In genomic region chr17:65592131-65592965, GRCh38 we compare ENCODE assay signal across 23 cellular contexts. TPM values are rescaled to one million over a fixed set of nuclear protein-coding genes. Genes with fewer than 3 reads are reported as not detected.
A peak's percentile ranks its signal among the peaks of the same experiment; 100 is the strongest.
DNase-seq lines count a peak whose midpoint lies in the region; ATAC-seq and TF ChIP-seq lines count a peak whose summit lies in the region.
"Had no signal": no experiment of that assay in that cellular context is flagged by ENCODE, and none has a peak within 500 bp of the region (broad histone marks: within the 10 kb centered on the region; RNA-seq: fewer than 3 reads in every experiment).

No MANE protein-coding gene starts in this region.

- H3K4me3 ChIP-seq in GM23338: no peak overlapping the region
- H3K4me3 ChIP-seq: HAP-1, Peyer's patch had no signal

- H3F3A ChIP-seq in GM23338 (replicated peaks; ENCODE audit: low read depth): no peaks in the 10 kb centered on the region

- no peak overlapping the region for H2AFZ ChIP-seq in GM23338

- H3K36me3 ChIP-seq in GM23338 (ENCODE audit: insufficient read depth): no peaks in the 10 kb centered on the region; the same call in 1 of the 2 replicates
- H3K36me3 ChIP-seq: HAP-1, Peyer's patch had no signal

- peaks cover 4% of the 10 kb centered on the region; the same call in 1 of the 2 replicates for H3K9me2 ChIP-seq in GM23338 (ENCODE audit: insufficient read depth)

- intact Hi-C loops in activated CD8-positive, alpha-beta T cell treated with anti-CD3 and anti-CD28 coated beads for 36 hours (cut with micrococcal nuclease): no loop called here

- DNase-seq in activated CD8-positive, alpha-beta T cell treated with anti-CD3 and anti-CD28 coated beads for 36 hours: no peak
- no peak for DNase-seq in activated CD8-positive, alpha-beta T cell treated with anti-CD3 and anti-CD28 coated beads, Interleukin-2, amount 10 ng/mL, durations not matched to agents 7 days and 5 days
- DNase-seq in GM23338 (ENCODE audit: low spot score) (no peak), nephron progenitor cell (no peak), SW 1271 (lab: John Stamatoyannopoulos, UW) (no peak), caudate nucleus (lab: John Stamatoyannopoulos, UW) (no peak)
- no peak for DNase-seq in activated naive CD8-positive, alpha-beta T cell treated with anti-CD3 and anti-CD28 coated beads, Interleukin-2, amount 50 U/mL, for 24 hours
- DNase-seq: ACHN, C1 segment of cervical spinal cord, EL, Karpas-422, MV-4-11, NCI-H1694, NCI-H2081 treated with DMSO at 0.1 percent for 48 hours, NCI-H446, NCI-H526, Peyer's patch had no signal

- H3K4me1 ChIP-seq in GM23338 (ENCODE audit: insufficient read depth): peaks cover 31% of the 10 kb centered on the region
- H3K4me1 ChIP-seq: HAP-1 had no signal

- H3K4me1 Mint-ChIP-seq in activated CD8-positive, alpha-beta T cell treated with anti-CD3 and anti-CD28 coated beads for 36 hours (ENCODE audit: low read depth): peaks cover 28% of the 10 kb centered on the region
- H3K4me1 Mint-ChIP-seq in activated CD8-positive, alpha-beta T cell treated with anti-CD3 and anti-CD28 coated beads, Interleukin-2, amount 10 ng/mL, durations not matched to agents 7 days and 5 days (ENCODE audit: low read depth): peaks cover 30% of the 10 kb centered on the region
- H3K4me1 Mint-ChIP-seq in GM23338: peaks cover 38% of the 10 kb centered on the region
- H3K4me1 Mint-ChIP-seq in activated naive CD8-positive, alpha-beta T cell treated with anti-CD3 and anti-CD28 coated beads, Interleukin-2, amount 50 U/mL, for 24 hours: peaks cover 26% of the 10 kb centered on the region
- peaks cover 59% of the 10 kb centered on the region for H3K4me1 Mint-ChIP-seq in nephron progenitor cell

- H3K27ac Mint-ChIP-seq in activated CD8-positive, alpha-beta T cell treated with anti-CD3 and anti-CD28 coated beads for 36 hours: no peak overlapping the region
- no peak overlapping the region for H3K27ac Mint-ChIP-seq in activated CD8-positive, alpha-beta T cell treated with anti-CD3 and anti-CD28 coated beads, Interleukin-2, amount 10 ng/mL, durations not matched to agents 7 days and 5 days
- no peak overlapping the region for H3K27ac Mint-ChIP-seq in GM23338
- H3K27ac Mint-ChIP-seq in activated naive CD8-positive, alpha-beta T cell treated with anti-CD3 and anti-CD28 coated beads, Interleukin-2, amount 50 U/mL, for 24 hours: no peak overlapping the region
- H3K27ac Mint-ChIP-seq in nephron progenitor cell: no peak overlapping the region

- peak overlapping the region; percentile 38; the same call in 1 of the 2 replicates for H3K4me2 ChIP-seq in GM23338

- no peaks in the 10 kb centered on the region for H3K9me3 Mint-ChIP-seq in activated CD8-positive, alpha-beta T cell treated with anti-CD3 and anti-CD28 coated beads for 36 hours
- no peaks in the 10 kb centered on the region for H3K9me3 Mint-ChIP-seq in activated CD8-positive, alpha-beta T cell treated with anti-CD3 and anti-CD28 coated beads, Interleukin-2, amount 10 ng/mL, durations not matched to agents 7 days and 5 days (ENCODE audit: insufficient read depth)
- H3K9me3 Mint-ChIP-seq in GM23338 (no peaks in the 10 kb centered on the region), nephron progenitor cell (no peaks in the 10 kb centered on the region)
- H3K9me3 Mint-ChIP-seq in activated naive CD8-positive, alpha-beta T cell treated with anti-CD3 and anti-CD28 coated beads, Interleukin-2, amount 50 U/mL, for 24 hours: no peaks in the 10 kb centered on the region

- no peak overlapping the region for H3K27ac ChIP-seq in GM23338 (ENCODE audit: low read depth)
- H3K27ac ChIP-seq in caudate nucleus (ENCODE audit: low read depth, low read length): no peak overlapping the region
- H3K27ac ChIP-seq: 22Rv1, HL-60, Peyer's patch had no signal

- H3K4me3 Mint-ChIP-seq in activated CD8-positive, alpha-beta T cell treated with anti-CD3 and anti-CD28 coated beads for 36 hours: peak overlapping the region; percentile 22
- H3K4me3 Mint-ChIP-seq in activated CD8-positive, alpha-beta T cell treated with anti-CD3 and anti-CD28 coated beads, Interleukin-2, amount 10 ng/mL, durations not matched to agents 7 days and 5 days: no peak overlapping the region
- H3K4me3 Mint-ChIP-seq in GM23338 (no peak overlapping the region), nephron progenitor cell (peak overlapping the region; percentile 44)
- peak overlapping the region; percentile 39 for H3K4me3 Mint-ChIP-seq in activated naive CD8-positive, alpha-beta T cell treated with anti-CD3 and anti-CD28 coated beads, Interleukin-2, amount 50 U/mL, for 24 hours

- no peaks in the 10 kb centered on the region for H3K27me3 ChIP-seq in GM23338 (ENCODE audit: insufficient read depth)
- H3K27me3 ChIP-seq: Peyer's patch had no signal

- no peak for ATAC-seq in activated CD8-positive, alpha-beta T cell treated with anti-CD3 and anti-CD28 coated beads for 36 hours
- ATAC-seq in activated CD8-positive, alpha-beta T cell treated with anti-CD3 and anti-CD28 coated beads, Interleukin-2, amount 10 ng/mL, durations not matched to agents 7 days and 5 days: no peak
- ATAC-seq in GM23338 (no peak), HG02938 (IDR thresholded peaks at IDR 0.05; ENCODE audit: unreplicated experiment) (no peak)
- ATAC-seq in activated naive CD8-positive, alpha-beta T cell treated with anti-CD3 and anti-CD28 coated beads, Interleukin-2, amount 50 U/mL, for 24 hours: no peak
- ATAC-seq: SK-N-SH treated with all-trans-retinoic acid at 6 μM for 48 hours had no signal

- CTCF ChIA-PET in activated CD8-positive, alpha-beta T cell treated with anti-CD3 and anti-CD28 coated beads for 36 hours (lab: Charles Lee): no interaction called here
- CTCF ChIA-PET in activated CD8-positive, alpha-beta T cell treated with anti-CD3 and anti-CD28 coated beads, Interleukin-2, amount 10 ng/mL, durations not matched to agents 7 days and 5 days (lab: Charles Lee): interaction anchor here (1.0 kb wide), 1 partner anchor 35 kb away, joined by 3 read pairs; no protein-coding TSS in a partner anchor

- H3K36me3 Mint-ChIP-seq in activated CD8-positive, alpha-beta T cell treated with anti-CD3 and anti-CD28 coated beads for 36 hours (ENCODE audit: low read depth): no peaks in the 10 kb centered on the region
- H3K36me3 Mint-ChIP-seq in activated CD8-positive, alpha-beta T cell treated with anti-CD3 and anti-CD28 coated beads, Interleukin-2, amount 10 ng/mL, durations not matched to agents 7 days and 5 days (ENCODE audit: low read depth): no peaks in the 10 kb centered on the region
- H3K36me3 Mint-ChIP-seq in GM23338 (ENCODE audit: low read depth) (no peaks in the 10 kb centered on the region), nephron progenitor cell (ENCODE audit: low read depth) (no peaks in the 10 kb centered on the region)
- H3K36me3 Mint-ChIP-seq in activated naive CD8-positive, alpha-beta T cell treated with anti-CD3 and anti-CD28 coated beads, Interleukin-2, amount 50 U/mL, for 24 hours (ENCODE audit: low read depth): no peaks in the 10 kb centered on the region
- H3K36me3 Mint-ChIP-seq: IgD-negative memory B cell had no signal

- POLR2A ChIA-PET in activated CD8-positive, alpha-beta T cell treated with anti-CD3 and anti-CD28 coated beads for 36 hours (lab: Charles Lee): no interaction called here
- POLR2A ChIA-PET in activated CD8-positive, alpha-beta T cell treated with anti-CD3 and anti-CD28 coated beads, Interleukin-2, amount 10 ng/mL, durations not matched to agents 7 days and 5 days (lab: Charles Lee): no interaction called here

- H3K27me3 Mint-ChIP-seq in activated CD8-positive, alpha-beta T cell treated with anti-CD3 and anti-CD28 coated beads for 36 hours: no peaks in the 10 kb centered on the region
- peaks cover 2% of the 10 kb centered on the region for H3K27me3 Mint-ChIP-seq in activated CD8-positive, alpha-beta T cell treated with anti-CD3 and anti-CD28 coated beads, Interleukin-2, amount 10 ng/mL, durations not matched to agents 7 days and 5 days (ENCODE audit: low read depth)
- peaks cover 5% of the 10 kb centered on the region for H3K27me3 Mint-ChIP-seq in GM23338 (ENCODE audit: insufficient read depth, low read depth, poor library complexity)
- peaks cover 4% of the 10 kb centered on the region for H3K27me3 Mint-ChIP-seq in activated naive CD8-positive, alpha-beta T cell treated with anti-CD3 and anti-CD28 coated beads, Interleukin-2, amount 50 U/mL, for 24 hours
- H3K27me3 Mint-ChIP-seq in nephron progenitor cell (ENCODE audit: low read depth, poor library complexity): peaks cover 4% of the 10 kb centered on the region

- no peak for TF ChIP-seq CTCF in activated CD8-positive, alpha-beta T cell treated with anti-CD3 and anti-CD28 coated beads for 36 hours (IDR thresholded peaks at IDR 0.05)
- TF ChIP-seq CTCF in GM23338 (conservative IDR thresholded peaks at IDR 0.05; ENCODE audit: low read depth in 2 of 2): no peak
- no peak for TF ChIP-seq CTCF in nephron progenitor cell (IDR thresholded peaks at IDR 0.05)

- H4K20me1 ChIP-seq in GM23338 (replicated peaks; ENCODE audit: insufficient read depth): no peaks in the 10 kb centered on the region

- H3K79me2 ChIP-seq in GM23338 (replicated peaks; ENCODE audit: insufficient read depth): no peaks in the 10 kb centered on the region

TF ChIP-seq in GM23338, 12 proteins besides CTCF, POLR2A, EP300 and RAD21 (continues in another document):
- no peak for TF ChIP-seq CREB1 (CRISPR knock-in tag; IDR thresholded peaks at IDR 0.05; ENCODE audit: low read depth)

RNA-seq across cellular contexts. Expression of gene AXIN2, which starts 30.9 kb away (rescaled TPM):
- total RNA-seq in activated CD8-positive, alpha-beta T cell treated with anti-CD3 and anti-CD28 coated beads for 36 hours: 1 to 10 TPM in 1 of 2 experiments, under 1 TPM in 1; 0.69 to 1.0 TPM
- total RNA-seq in activated CD8-positive, alpha-beta T cell treated with anti-CD3 and anti-CD28 coated beads, Interleukin-2, amount 10 ng/mL, durations not matched to agents 7 days and 5 days: 1 to 10 TPM; 4.7 to 5.3 TPM
- 28.2 and 32.7 TPM in 2 replicates for total RNA-seq in GM23338 (2014; rRNA removed; shearing (Covaris generic))
- 8.0 and 9.4 TPM in 2 replicates for polyA plus RNA-seq in GM23338 (2016; fragmentation: Nextera tagmentation; extraction: Ambion mirVana)

Comparison
In these comparisons a context has a peak if more than half of its experiments do, and no peak if none do; other contexts are left out.
1. H3K4me3 Mint-ChIP-seq: peak in activated CD8-positive, alpha-beta T cell treated with anti-CD3 and anti-CD28 coated beads for 36 hours (single experiment), activated naive CD8-positive, alpha-beta T cell treated with anti-CD3 and anti-CD28 coated beads, Interleukin-2, amount 50 U/mL, for 24 hours (single experiment) and nephron progenitor cell (single experiment); none in activated CD8-positive, alpha-beta T cell treated with anti-CD3 and anti-CD28 coated beads, Interleukin-2, amount 10 ng/mL, durations not matched to agents 7 days and 5 days (single experiment) and GM23338 (single experiment).